10 cellular contexts compared by ENCODE assay signal in genomic region chr12:4278582-4278939, GRCh38. TPM values are rescaled to one million over a fixed set of nuclear protein-coding genes. Genes with fewer than 3 reads are reported as not detected.
DNase-seq lines count a peak whose midpoint lies in the region; ATAC-seq and TF ChIP-seq lines count a peak whose summit lies in the region.
"Had no signal": no experiment of that assay in that cellular context is flagged by ENCODE, and none has a peak within 500 bp of the region (broad histone marks: within the 10 kb centered on the region; RNA-seq: fewer than 3 reads in every experiment).

No MANE protein-coding gene starts in this region.

- H3K27me3 Mint-ChIP-seq in brain (peaks cover 20% of the 10 kb centered on the region), mesothelial cell of epicardium (ENCODE audit: low read depth) (no peaks in the 10 kb centered on the region)

- H3K4me1 Mint-ChIP-seq in brain: peaks cover 75% of the 10 kb centered on the region
- peaks cover 59% of the 10 kb centered on the region for H3K4me1 Mint-ChIP-seq in mesothelial cell of epicardium

- H3K27ac ChIP-seq in brain microvascular endothelial cell: no peak overlapping the region

- TF ChIP-seq CTCF in brain (conservative IDR thresholded peaks at IDR 0.05): no peak
- TF ChIP-seq CTCF in mesothelial cell of epicardium (IDR thresholded peaks at IDR 0.05; ENCODE audit: unreplicated experiment): no peak
- no peak for TF ChIP-seq CTCF in brain microvascular endothelial cell (IDR thresholded peaks at IDR 0.05; ENCODE audit: low read depth, low read length, missing control alignments)

- peaks cover 0 to 3% (median 0%) of the 10 kb centered on the region in 5 experiments for H3K9me3 Mint-ChIP-seq in brain
- no peaks in the 10 kb centered on the region for H3K9me3 Mint-ChIP-seq in mesothelial cell of epicardium

- peaks cover 86% of the 10 kb centered on the region for H3K36me3 Mint-ChIP-seq in brain
- peaks cover 17% of the 10 kb centered on the region for H3K36me3 Mint-ChIP-seq in mesothelial cell of epicardium

- DNase-seq in Ammon's horn (ENCODE audit: low spot score) (peak; percentile 80), mesothelial cell of epicardium (ENCODE audit: low spot score in 2 of 2, unreplicated experiment in 2 of 2) (no peak), amniotic stem cell (lab: John Stamatoyannopoulos, UW) (no peak), retina (no peak), brain microvascular endothelial cell (no peak)
- DNase-seq: activated CD4-positive, alpha-beta T cell treated with anti-CD3 and anti-CD28 coated beads for 4 hours; NCI-H510A treated with DMSO at 0.1 percent for 48 hours had no signal

- ATAC-seq in HG02678 (IDR thresholded peaks at IDR 0.05; ENCODE audit: unreplicated experiment): no peak

- H3K27me3 ChIP-seq in brain microvascular endothelial cell (replicated peaks): peaks cover 27% of the 10 kb centered on the region

- in situ Hi-C loops in brain microvascular endothelial cell (cut with HindIII; ENCODE audit: low pct_ligation_motif_present, low sequenced_read_pairs): no loop called here

- H3K27ac Mint-ChIP-seq in brain (peak overlapping the region; percentile 32 to 98 (median 91)), mesothelial cell of epicardium (peak overlapping the region; percentile 84)

- no peak for TF ChIP-seq RAD21 in Ishikawa (IDR thresholded peaks at IDR 0.05; ENCODE audit: low read depth)

- H3K4me3 Mint-ChIP-seq in brain (peak overlapping the region; percentile 64 to 99 (median 98)), mesothelial cell of epicardium (peak overlapping the region; percentile 25)

- no peaks in the 10 kb centered on the region for H3K36me3 ChIP-seq in brain microvascular endothelial cell (replicated peaks)

- H3K4me3 ChIP-seq in brain microvascular endothelial cell (ENCODE audit: low read depth, low read length): no peak overlapping the region

- no peak for TF ChIP-seq EP300 in Ishikawa (IDR thresholded peaks at IDR 0.05; ENCODE audit: borderline replicate concordance)

TF ChIP-seq in Ishikawa, 13 proteins besides CTCF, POLR2A, EP300 and RAD21:
- TF ChIP-seq CEBPB (IDR thresholded peaks at IDR 0.05) (peak; percentile 80), FOXM1 (IDR thresholded peaks at IDR 0.05; ENCODE audit: borderline replicate concordance, low read depth) (no peak)

RNA-seq across cellular contexts. Expression of gene CCND2, which starts 5.0 kb away (rescaled TPM):
- polyA plus RNA-seq in brain (ENCODE audit: insufficient read depth, low read depth, low replicate concordance): 3.1 TPM
- 393 to 412 TPM (median 404 TPM) in 3 replicates for total RNA-seq in mesothelial cell of epicardium

RNA-seq across cellular contexts. Expression of gene TIGAR, which starts 42.5 kb away (rescaled TPM):
- 4.4 TPM for polyA plus RNA-seq in brain (ENCODE audit: insufficient read depth, low read depth, low replicate concordance)
- 16.7 to 22.1 TPM (median 21.0 TPM) in 3 replicates for total RNA-seq in mesothelial cell of epicardium
